ENCODE assay signal across 27 cellular contexts in the genomic region with DNA sequence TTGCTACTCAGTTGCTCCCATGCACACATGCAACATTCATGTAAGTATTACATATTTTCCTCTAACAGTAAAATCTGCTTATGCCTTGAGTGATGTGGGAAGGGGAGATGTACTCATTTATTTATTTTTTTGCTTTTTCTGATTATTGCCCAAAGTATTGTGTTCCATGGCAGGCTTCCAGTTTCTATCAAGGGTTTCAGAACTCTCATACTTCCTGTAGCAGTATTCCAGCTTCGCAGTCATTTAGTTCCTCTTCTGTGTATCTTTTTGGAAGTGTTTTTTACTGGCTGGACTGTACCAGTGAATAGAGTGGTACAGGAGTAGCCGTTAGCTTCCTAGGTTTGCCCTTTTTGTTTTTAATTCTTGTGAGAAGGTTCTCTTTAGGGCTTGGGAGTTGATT. TPM values are rescaled to one million over a fixed set of nuclear protein-coding genes. Genes with fewer than 3 reads are reported as not detected.
DNase-seq lines count a peak whose midpoint lies in the region; ATAC-seq and TF ChIP-seq lines count a peak whose summit lies in the region.
"Had no signal": no experiment of that assay in that cellular context is flagged by ENCODE, and none has a peak within 500 bp of the region (broad histone marks: within the 10 kb centered on the region; RNA-seq: fewer than 3 reads in every experiment).

No MANE protein-coding gene starts in this region.

- H3K27me3 Mint-ChIP-seq in WTC11 (ENCODE audit: low read depth), result no peaks in the 10 kb centered on the region
- H3K27me3 Mint-ChIP-seq: CD4-positive, alpha-beta memory T cell; IgD-negative memory B cell had no signal

- ATAC-seq in WTC11 (no peak), left lung (peak; percentile 32), HG03097 (IDR thresholded peaks at IDR 0.05; ENCODE audit: low FRiP score, unreplicated experiment) (no peak)
- ATAC-seq: A549, Panc1 had no signal

- H3K27ac Mint-ChIP-seq in WTC11, result 0 out of 2 replicates have a peak overlapping the region, but pooled peaks have one; percentile 39
- H3K27ac Mint-ChIP-seq: CD4-positive, alpha-beta memory T cell; IgD-negative memory B cell had no signal

- in situ Hi-C loops in KBM-7 (cut with MboI; ENCODE audit: low pct_unique_long_range_greater_than_20kb, low sequenced_read_pairs), result no loop called here

- no peak for TF ChIP-seq CTCF in WTC11 (IDR thresholded peaks at IDR 0.05)
- TF ChIP-seq CTCF in left lung (IDR thresholded peaks at IDR 0.05), result no peak

- H3K36me3 Mint-ChIP-seq in WTC11, result peaks cover 22% of the 10 kb centered on the region
- H3K36me3 Mint-ChIP-seq: IgD-negative memory B cell had no signal

- H3K9me3 ChIP-seq in left lung, result no peaks in the 10 kb centered on the region
- H3K9me3 ChIP-seq: A549; BLaER1 treated with 17β-estradiol and CSF1 and Interleukin-3, amounts not matched to agents 10 nM and 100 nM had no signal

- DNase-seq in KBM-7, result peak; percentile 19
- no peak for DNase-seq in WTC11 (ENCODE audit: low spot score)
- DNase-seq in dermis microvascular lymphatic vessel endothelial cell (ENCODE audit: low read depth in 2 of 2), result peak; percentile 12 to 77
- DNase-seq in left lung, result no peak
- DNase-seq in NCI-H128 (lab: John Stamatoyannopoulos, UW; ENCODE audit: unreplicated experiment), result no peak
- no peak for DNase-seq in NCI-H1694 (lab: John Stamatoyannopoulos, UW)
- DNase-seq: AML-193; CD4-positive, alpha-beta memory T cell; COR-L47; DMS53; GOT3; HCEC 1CT; NCI-H1048; NCI-H1417 treated with DMSO at 0.1 percent for 48 hours; NCI-H187; NCI-H2081 treated with DMSO at 0.1 percent for 48 hours; NCI-H2171; NCI-H226; NCI-H510A; NCI-H69; SIG-M5 had no signal

- H3K4me1 ChIP-seq in left lung, result peaks cover 0 to 17% of the 10 kb centered on the region in 2 donors
- H3K4me1 ChIP-seq: A549 had no signal

- no peaks in the 10 kb centered on the region; the same call in 1 of the 2 replicates for H3K4me1 Mint-ChIP-seq in WTC11

- CTCF ChIA-PET in WTC11 (lab: Charles Lee), result interaction anchor here (0.9 kb wide), 1 partner anchor 39 kb away, joined by 4 read pairs; no protein-coding TSS in a partner anchor

- H3K4me3 Mint-ChIP-seq in WTC11, result no peak overlapping the region
- H3K4me3 Mint-ChIP-seq: CD4-positive, alpha-beta memory T cell; IgD-negative memory B cell had no signal

- POLR2A ChIA-PET in WTC11 (lab: Charles Lee), result no interaction called here

- peaks cover 0 to 68% of the 10 kb centered on the region in 2 donors for H3K36me3 ChIP-seq in left lung

- no peaks in the 10 kb centered on the region for H3K9me3 Mint-ChIP-seq in WTC11
- H3K9me3 Mint-ChIP-seq: CD4-positive, alpha-beta memory T cell; IgD-negative memory B cell had no signal

- no peak overlapping the region for H3K4me3 ChIP-seq in left lung
- H3K4me3 ChIP-seq: A549; BLaER1 treated with 17β-estradiol and CSF1 and Interleukin-3, amounts not matched to agents 10 nM and 100 nM; SK-N-MC had no signal

- H3K27ac ChIP-seq in left lung, result no peak overlapping the region
- H3K27ac ChIP-seq: A549; BLaER1 treated with 17β-estradiol and CSF1 and Interleukin-3, amounts not matched to agents 10 nM and 100 nM; SK-N-MC had no signal

- no peaks in the 10 kb centered on the region for H3K27me3 ChIP-seq in left lung
- H3K27me3 ChIP-seq: BLaER1 treated with 17β-estradiol and CSF1 and Interleukin-3, amounts not matched to agents 10 nM and 100 nM had no signal

- intact Hi-C loops in left lung (cut with DNase I), result no loop called here

TF ChIP-seq in WTC11, 78 proteins besides CTCF, POLR2A, EP300 and RAD21 (continues in another document):
- TF ChIP-seq SMAD3 (CRISPR knock-in tag; IDR thresholded peaks at IDR 0.05; ENCODE audit: borderline replicate concordance) (no peak), GABPB1 (CRISPR knock-in tag; IDR thresholded peaks at IDR 0.05) (no peak), FOXJ3 (CRISPR knock-in tag; IDR thresholded peaks at IDR 0.05; ENCODE audit: borderline replicate concordance) (no peak), ZNF416 (CRISPR knock-in tag; IDR thresholded peaks at IDR 0.05) (no peak), FOXP1 (CRISPR knock-in tag; IDR thresholded peaks at IDR 0.05; ENCODE audit: borderline replicate concordance) (no peak), MYBL2 (CRISPR knock-in tag; IDR thresholded peaks at IDR 0.05) (no peak), NFATC4 (CRISPR knock-in tag; IDR thresholded peaks at IDR 0.05) (no peak), NFE2L1 (CRISPR knock-in tag; IDR thresholded peaks at IDR 0.05) (no peak)
- TF ChIP-seq, protein P1, sequence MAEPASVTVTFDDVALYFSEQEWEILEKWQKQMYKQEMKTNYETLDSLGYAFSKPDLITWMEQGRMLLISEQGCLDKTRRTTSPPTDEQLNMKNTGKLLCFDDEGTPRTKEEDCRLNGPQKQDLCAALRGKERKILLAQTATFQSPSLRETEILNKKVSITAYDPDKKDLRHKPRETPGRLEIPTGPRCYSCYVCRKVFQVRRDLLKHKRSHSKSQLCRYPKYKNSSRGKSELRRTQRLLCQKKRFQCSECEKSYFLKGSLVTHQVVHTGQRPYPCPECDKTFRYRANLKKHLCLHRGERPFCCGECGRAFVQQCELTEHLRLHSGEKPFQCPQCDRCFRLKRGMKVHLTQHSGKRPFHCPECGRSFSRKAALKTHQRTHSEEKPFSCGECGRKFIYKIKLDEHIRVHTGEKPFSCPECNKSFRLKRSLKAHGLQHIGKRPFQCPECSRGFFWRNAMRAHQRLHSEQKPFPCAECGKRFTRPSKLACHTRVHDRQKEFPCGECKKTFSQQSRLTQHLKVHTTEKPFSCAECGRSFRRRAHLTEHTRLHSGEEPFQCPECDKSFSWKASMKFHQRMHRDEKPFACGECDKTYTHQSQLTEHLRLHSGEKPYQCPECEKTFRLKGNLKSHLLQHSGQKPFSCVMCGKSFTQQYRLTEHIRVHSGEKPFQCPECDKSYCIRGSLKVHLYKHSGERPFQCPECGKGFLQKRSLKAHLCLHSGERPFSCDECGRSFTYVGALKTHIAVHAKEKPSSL (CRISPR knock-in tag; conservative IDR thresholded peaks at IDR 0.05), result no peak
- TF ChIP-seq, protein P2, sequence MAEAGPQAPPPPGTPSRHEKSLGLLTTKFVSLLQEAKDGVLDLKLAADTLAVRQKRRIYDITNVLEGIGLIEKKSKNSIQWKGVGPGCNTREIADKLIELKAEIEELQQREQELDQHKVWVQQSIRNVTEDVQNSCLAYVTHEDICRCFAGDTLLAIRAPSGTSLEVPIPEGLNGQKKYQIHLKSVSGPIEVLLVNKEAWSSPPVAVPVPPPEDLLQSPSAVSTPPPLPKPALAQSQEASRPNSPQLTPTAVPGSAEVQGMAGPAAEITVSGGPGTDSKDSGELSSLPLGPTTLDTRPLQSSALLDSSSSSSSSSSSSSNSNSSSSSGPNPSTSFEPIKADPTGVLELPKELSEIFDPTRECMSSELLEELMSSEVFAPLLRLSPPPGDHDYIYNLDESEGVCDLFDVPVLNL (CRISPR knock-in tag; IDR thresholded peaks at IDR 0.05; ENCODE audit: borderline replicate concordance, low read depth), result no peak
- TF ChIP-seq, protein P3, sequence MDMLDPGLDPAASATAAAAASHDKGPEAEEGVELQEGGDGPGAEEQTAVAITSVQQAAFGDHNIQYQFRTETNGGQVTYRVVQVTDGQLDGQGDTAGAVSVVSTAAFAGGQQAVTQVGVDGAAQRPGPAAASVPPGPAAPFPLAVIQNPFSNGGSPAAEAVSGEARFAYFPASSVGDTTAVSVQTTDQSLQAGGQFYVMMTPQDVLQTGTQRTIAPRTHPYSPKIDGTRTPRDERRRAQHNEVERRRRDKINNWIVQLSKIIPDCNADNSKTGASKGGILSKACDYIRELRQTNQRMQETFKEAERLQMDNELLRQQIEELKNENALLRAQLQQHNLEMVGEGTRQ (CRISPR knock-in tag; IDR thresholded peaks at IDR 0.05), result no peak
- TF ChIP-seq, protein P4, sequence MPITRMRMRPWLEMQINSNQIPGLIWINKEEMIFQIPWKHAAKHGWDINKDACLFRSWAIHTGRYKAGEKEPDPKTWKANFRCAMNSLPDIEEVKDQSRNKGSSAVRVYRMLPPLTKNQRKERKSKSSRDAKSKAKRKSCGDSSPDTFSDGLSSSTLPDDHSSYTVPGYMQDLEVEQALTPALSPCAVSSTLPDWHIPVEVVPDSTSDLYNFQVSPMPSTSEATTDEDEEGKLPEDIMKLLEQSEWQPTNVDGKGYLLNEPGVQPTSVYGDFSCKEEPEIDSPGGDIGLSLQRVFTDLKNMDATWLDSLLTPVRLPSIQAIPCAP (CRISPR knock-in tag; IDR thresholded peaks at IDR 0.05), result no peak
- TF ChIP-seq, protein P5, sequence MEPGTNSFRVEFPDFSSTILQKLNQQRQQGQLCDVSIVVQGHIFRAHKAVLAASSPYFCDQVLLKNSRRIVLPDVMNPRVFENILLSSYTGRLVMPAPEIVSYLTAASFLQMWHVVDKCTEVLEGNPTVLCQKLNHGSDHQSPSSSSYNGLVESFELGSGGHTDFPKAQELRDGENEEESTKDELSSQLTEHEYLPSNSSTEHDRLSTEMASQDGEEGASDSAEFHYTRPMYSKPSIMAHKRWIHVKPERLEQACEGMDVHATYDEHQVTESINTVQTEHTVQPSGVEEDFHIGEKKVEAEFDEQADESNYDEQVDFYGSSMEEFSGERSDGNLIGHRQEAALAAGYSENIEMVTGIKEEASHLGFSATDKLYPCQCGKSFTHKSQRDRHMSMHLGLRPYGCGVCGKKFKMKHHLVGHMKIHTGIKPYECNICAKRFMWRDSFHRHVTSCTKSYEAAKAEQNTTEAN (CRISPR knock-in tag; IDR thresholded peaks at IDR 0.05), result no peak
- TF ChIP-seq, protein P6, sequence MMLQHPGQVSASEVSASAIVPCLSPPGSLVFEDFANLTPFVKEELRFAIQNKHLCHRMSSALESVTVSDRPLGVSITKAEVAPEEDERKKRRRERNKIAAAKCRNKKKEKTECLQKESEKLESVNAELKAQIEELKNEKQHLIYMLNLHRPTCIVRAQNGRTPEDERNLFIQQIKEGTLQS (CRISPR knock-in tag; conservative IDR thresholded peaks at IDR 0.05), result no peak
- TF ChIP-seq, protein P7, sequence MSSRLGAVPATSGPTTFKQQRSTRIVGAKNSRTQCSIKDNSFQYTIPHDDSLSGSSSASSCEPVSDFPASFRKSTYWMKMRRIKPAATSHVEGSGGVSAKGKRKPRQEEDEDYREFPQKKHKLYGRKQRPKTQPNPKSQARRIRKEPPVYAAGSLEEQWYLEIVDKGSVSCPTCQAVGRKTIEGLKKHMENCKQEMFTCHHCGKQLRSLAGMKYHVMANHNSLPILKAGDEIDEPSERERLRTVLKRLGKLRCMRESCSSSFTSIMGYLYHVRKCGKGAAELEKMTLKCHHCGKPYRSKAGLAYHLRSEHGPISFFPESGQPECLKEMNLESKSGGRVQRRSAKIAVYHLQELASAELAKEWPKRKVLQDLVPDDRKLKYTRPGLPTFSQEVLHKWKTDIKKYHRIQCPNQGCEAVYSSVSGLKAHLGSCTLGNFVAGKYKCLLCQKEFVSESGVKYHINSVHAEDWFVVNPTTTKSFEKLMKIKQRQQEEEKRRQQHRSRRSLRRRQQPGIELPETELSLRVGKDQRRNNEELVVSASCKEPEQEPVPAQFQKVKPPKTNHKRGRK (CRISPR knock-in tag; IDR thresholded peaks at IDR 0.05; ENCODE audit: borderline replicate concordance), result no peak

RNA-seq across cellular contexts. Expression of a gene that starts 26.9 kb away (rescaled TPM):
- total RNA-seq in WTC11 (2021), result 223 to 245 TPM (median 224 TPM) in 3 replicates
- 126 and 278 TPM in 2 replicates for total RNA-seq in dermis microvascular lymphatic vessel endothelial cell
- 100 to 1,000 TPM; 215 to 217 TPM for total RNA-seq in left lung

Comparison
In these comparisons a context has a peak if more than half of its experiments do, and no peak if none do; other contexts are left out.
1. DNase-seq: peak in KBM-7 (single experiment) and dermis microvascular lymphatic vessel endothelial cell (2 of 2); none in WTC11 (single experiment), left lung (0 of 2), NCI-H128 (single experiment) and NCI-H1694 (single experiment).